In genomic region chr11:15779518-15779917, GRCh38 we compare ENCODE assay signal across 29 cellular contexts.
"Had no signal": no experiment of that assay in that cellular context is flagged by ENCODE, and none has a peak within 500 bp of the region (broad histone marks: within the 10 kb centered on the region; RNA-seq: fewer than 3 reads in every experiment).

No MANE protein-coding gene starts in this region.

- H3K4me3 ChIP-seq: cardiac muscle cell, SJSA1 had no signal

- H3K27me3 Mint-ChIP-seq: activated CD4-positive, alpha-beta T cell treated with anti-CD3 and anti-CD28 coated beads, Interleukin-2, amount 10 ng/mL, durations not matched to agents 24 days and 14 days; activated CD8-positive, alpha-beta T cell treated with anti-CD3 and anti-CD28 coated beads for 36 hours; activated naive CD4-positive, alpha-beta T cell treated with anti-CD3 and anti-CD28 coated beads, Interleukin-2, amount 50 U/mL, for 24 hours; activated naive CD8-positive, alpha-beta T cell treated with anti-CD3 and anti-CD28 coated beads, Interleukin-2, amount 10 ng/mL, durations not matched to agents 7 days and 5 days had no signal

- H3K36me3 Mint-ChIP-seq: activated naive CD4-positive, alpha-beta T cell treated with anti-CD3 and anti-CD28 coated beads, Interleukin-2, amount 50 U/mL, for 24 hours; activated naive CD8-positive, alpha-beta T cell treated with anti-CD3 and anti-CD28 coated beads, Interleukin-2, amount 10 ng/mL, durations not matched to agents 7 days and 5 days had no signal

- H3K36me3 ChIP-seq: cardiac muscle cell, SJSA1 had no signal

- H3K27ac Mint-ChIP-seq: activated CD4-positive, alpha-beta T cell treated with anti-CD3 and anti-CD28 coated beads, Interleukin-2, amount 10 ng/mL, durations not matched to agents 24 days and 14 days; activated CD8-positive, alpha-beta T cell treated with anti-CD3 and anti-CD28 coated beads for 36 hours; activated naive CD4-positive, alpha-beta T cell treated with anti-CD3 and anti-CD28 coated beads, Interleukin-2, amount 50 U/mL, for 24 hours; activated naive CD8-positive, alpha-beta T cell treated with anti-CD3 and anti-CD28 coated beads, Interleukin-2, amount 10 ng/mL, durations not matched to agents 7 days and 5 days; activated T-cell treated with anti-CD3 and anti-CD28 coated beads, Interleukin-2, amount 50 U/mL, for 72 hours; activated T-helper 17 cell treated with anti-CD3 and anti-CD28 coated beads, Interleukin-2, amount 50 U/mL, for 72 hours; T-helper 1 cell treated with Interleukin-12 subunit alpha and Interleukin-12 subunit beta and Interleukin-4 antibody, amounts not matched to agents 30 μg/mL and 1 μg/mL, for 36 hours; T-helper 2 cell treated with Interferon-gamma antibody and Interleukin-4, amounts not matched to agents 5 μg/mL and 100 μg/mL, for 36 hours had no signal

- H3K4me2 ChIP-seq: SK-N-SH had no signal

- H3K4me1 Mint-ChIP-seq: activated CD4-positive, alpha-beta T cell treated with anti-CD3 and anti-CD28 coated beads, Interleukin-2, amount 10 ng/mL, durations not matched to agents 24 days and 14 days; activated naive CD4-positive, alpha-beta T cell treated with anti-CD3 and anti-CD28 coated beads, Interleukin-2, amount 50 U/mL, for 24 hours; activated naive CD8-positive, alpha-beta T cell treated with anti-CD3 and anti-CD28 coated beads, Interleukin-2, amount 10 ng/mL, durations not matched to agents 7 days and 5 days; activated T-helper 17 cell treated with anti-CD3 and anti-CD28 coated beads, Interleukin-2, amount 50 U/mL, for 72 hours had no signal

- H3K9me3 ChIP-seq: SJSA1, SK-N-SH had no signal

- H3K27ac ChIP-seq: cardiac muscle cell, SJSA1 had no signal

- H3K4me1 ChIP-seq: SJSA1 had no signal

- H3K27me3 ChIP-seq: cardiac muscle cell, SJSA1 had no signal

- H3K9me3 Mint-ChIP-seq: activated CD4-positive, alpha-beta T cell treated with anti-CD3 and anti-CD28 coated beads, Interleukin-2, amount 10 ng/mL, durations not matched to agents 24 days and 14 days; activated CD8-positive, alpha-beta T cell treated with anti-CD3 and anti-CD28 coated beads for 36 hours; activated naive CD4-positive, alpha-beta T cell treated with anti-CD3 and anti-CD28 coated beads, Interleukin-2, amount 50 U/mL, for 24 hours; activated naive CD8-positive, alpha-beta T cell treated with anti-CD3 and anti-CD28 coated beads, Interleukin-2, amount 10 ng/mL, durations not matched to agents 7 days and 5 days; activated T-cell treated with anti-CD3 and anti-CD28 coated beads, Interleukin-2, amount 50 U/mL, for 72 hours; activated T-helper 17 cell treated with anti-CD3 and anti-CD28 coated beads, Interleukin-2, amount 50 U/mL, for 72 hours; T-helper 1 cell treated with Interleukin-12 subunit alpha and Interleukin-12 subunit beta and Interleukin-4 antibody, amounts not matched to agents 30 μg/mL and 1 μg/mL, for 36 hours; T-helper 2 cell treated with Interferon-gamma antibody and Interleukin-4, amounts not matched to agents 5 μg/mL and 100 μg/mL, for 36 hours had no signal

- H3K4me3 Mint-ChIP-seq: activated CD4-positive, alpha-beta T cell treated with anti-CD3 and anti-CD28 coated beads, Interleukin-2, amount 10 ng/mL, durations not matched to agents 24 days and 14 days; activated CD8-positive, alpha-beta T cell treated with anti-CD3 and anti-CD28 coated beads for 36 hours; activated naive CD4-positive, alpha-beta T cell treated with anti-CD3 and anti-CD28 coated beads, Interleukin-2, amount 50 U/mL, for 24 hours; activated naive CD8-positive, alpha-beta T cell treated with anti-CD3 and anti-CD28 coated beads, Interleukin-2, amount 10 ng/mL, durations not matched to agents 7 days and 5 days; activated T-cell treated with anti-CD3 and anti-CD28 coated beads, Interleukin-2, amount 50 U/mL, for 72 hours; activated T-helper 17 cell treated with anti-CD3 and anti-CD28 coated beads, Interleukin-2, amount 50 U/mL, for 72 hours; T-helper 1 cell treated with Interleukin-12 subunit alpha and Interleukin-12 subunit beta and Interleukin-4 antibody, amounts not matched to agents 30 μg/mL and 1 μg/mL, for 36 hours; T-helper 2 cell treated with Interferon-gamma antibody and Interleukin-4, amounts not matched to agents 5 μg/mL and 100 μg/mL, for 36 hours had no signal

- DNase-seq: activated CD4-positive, alpha-beta T cell treated with anti-CD3 and anti-CD28 coated beads, Interleukin-2, amount 10 ng/mL, durations not matched to agents 24 days and 14 days; activated CD4-positive, alpha-beta T cell treated with anti-CD3 and anti-CD28 coated beads, Interleukin-2, amount 50 U/mL, for 4 hours; activated CD8-positive, alpha-beta T cell treated with anti-CD3 and anti-CD28 coated beads for 36 hours; activated gamma-delta T cell; activated naive CD4-positive, alpha-beta T cell treated with Interleukin-2 at 50 U/mL for 16 hours; activated naive CD8-positive, alpha-beta T cell treated with anti-CD3 and anti-CD28 coated beads, Interleukin-2, amount 10 ng/mL, durations not matched to agents 7 days and 5 days; activated T-cell treated with anti-CD3 and anti-CD28 coated beads, Interleukin-2, amount 50 U/mL, for 1 hour; activated T-cell treated with anti-CD3 and anti-CD28 coated beads, Interleukin-2, amount 50 U/mL, for 72 hours; anterior cingulate cortex; cerebellar nuclear complex; Karpas-422; KBM-7; NCI-H1105; NCI-H1417 treated with DMSO at 0.1 percent for 48 hours; NCI-H187 treated with DMSO at 0.1 percent for 48 hours; NCI-H2081; NCI-H2171 treated with DMSO at 0.1 percent for 48 hours; NCI-H226; NCI-H446 treated with DMSO at 0.1 percent for 48 hours; NCI-H524; RPMI8226; SHP77 treated with DMSO at 0.1 percent for 48 hours; SK-N-SH had no signal
